Comparison of ENCODE assay signal across 39 cellular contexts in genomic region chr17:67772679-67773078, GRCh38.
"Had no signal": no experiment of that assay in that cellular context is flagged by ENCODE, and none has a peak within 500 bp of the region (broad histone marks: within the 10 kb centered on the region; RNA-seq: fewer than 3 reads in every experiment).

No MANE protein-coding gene starts in this region.

- ATAC-seq: activated CD4-positive, alpha-beta T cell treated with anti-CD3 and anti-CD28 coated beads for 36 hours; activated CD4-positive, CD25-positive, alpha-beta regulatory T cell treated with anti-CD3 and anti-CD28 coated beads, Interleukin-2, amount 50 U/mL, for 24 hours; activated CD8-positive, alpha-beta T cell treated with anti-CD3 and anti-CD28 coated beads for 36 hours; activated naive CD4-positive, alpha-beta T cell treated with anti-CD3 and anti-CD28 coated beads, Interleukin-2, amount 50 U/mL, for 72 hours; activated T-cell treated with anti-CD3 and anti-CD28 coated beads, Interleukin-2, amount 50 U/mL, for 4 hours; activated T-cell treated with anti-CD3 and anti-CD28 coated beads, Interleukin-2, amount 50 U/mL, for 72 hours; activated T-helper 17 cell treated with anti-CD3 and anti-CD28 coated beads, Interleukin-2, amount 50 U/mL, for 72 hours; body of pancreas had no signal

- H3K36me3 ChIP-seq: adrenal gland, brain microvascular endothelial cell, breast epithelium had no signal

- H3K9me3 Mint-ChIP-seq: activated CD4-positive, alpha-beta memory T cell treated with anti-CD3 and anti-CD28 coated beads for 36 hours; activated CD4-positive, alpha-beta T cell treated with anti-CD3 and anti-CD28 coated beads, Interleukin-2, amount 10 ng/mL, durations not matched to agents 7 days and 5 days; activated CD8-positive, alpha-beta T cell treated with anti-CD3 and anti-CD28 coated beads for 36 hours; activated naive CD4-positive, alpha-beta T cell treated with anti-CD3 and anti-CD28 coated beads for 36 hours; activated naive CD4-positive, alpha-beta T cell treated with anti-CD3 and anti-CD28 coated beads, Interleukin-2, amount 50 U/mL, for 72 hours; activated naive CD8-positive, alpha-beta T cell treated with anti-CD3 and anti-CD28 coated beads for 36 hours; activated T-cell treated with anti-CD3 and anti-CD28 coated beads, Interleukin-2, amount 50 U/mL, for 4 hours; activated T-cell treated with anti-CD3 and anti-CD28 coated beads, Interleukin-2, amount 50 U/mL, for 72 hours; activated T-helper 1 cell treated with anti-CD3 and anti-CD28 coated beads, Interleukin-12 subunit alpha, Interleukin-12 subunit beta, Interleukin-2, Interleukin-4 antibody, amounts not matched to agents 30 ng/mL and 10 ng/mL and 1 ng/mL, durations not matched to agents 14 hours and 24 hours and 36 hours; activated T-helper 17 cell treated with anti-CD3 and anti-CD28 coated beads, Interleukin-2, amount 50 U/mL, for 72 hours; central memory CD8-positive, alpha-beta T cell; T-helper 1 cell treated with Interleukin-12 subunit alpha and Interleukin-12 subunit beta and Interleukin-4 antibody, amounts not matched to agents 30 μg/mL and 1 μg/mL, for 36 hours; T-helper 2 cell treated with Interferon-gamma antibody and Interleukin-4, amounts not matched to agents 5 μg/mL and 100 μg/mL, for 36 hours had no signal

- H3K27ac Mint-ChIP-seq: activated CD4-positive, alpha-beta memory T cell treated with anti-CD3 and anti-CD28 coated beads for 36 hours; activated CD4-positive, alpha-beta T cell treated with anti-CD3 and anti-CD28 coated beads for 36 hours; activated CD4-positive, alpha-beta T cell treated with anti-CD3 and anti-CD28 coated beads, Interleukin-2, amount 10 ng/mL, durations not matched to agents 7 days and 5 days; activated CD8-positive, alpha-beta T cell treated with anti-CD3 and anti-CD28 coated beads for 36 hours; activated naive CD4-positive, alpha-beta T cell treated with anti-CD3 and anti-CD28 coated beads for 36 hours; activated naive CD4-positive, alpha-beta T cell treated with anti-CD3 and anti-CD28 coated beads, Interleukin-2, amount 50 U/mL, for 72 hours; activated naive CD8-positive, alpha-beta T cell treated with anti-CD3 and anti-CD28 coated beads for 36 hours; activated T-cell treated with anti-CD3 and anti-CD28 coated beads, Interleukin-2, amount 50 U/mL, for 72 hours; activated T-helper 1 cell treated with anti-CD3 and anti-CD28 coated beads, Interleukin-12 subunit alpha, Interleukin-12 subunit beta, Interleukin-2, Interleukin-4 antibody, amounts not matched to agents 30 ng/mL and 10 ng/mL and 1 ng/mL, durations not matched to agents 14 hours and 24 hours and 36 hours; activated T-helper 17 cell treated with anti-CD3 and anti-CD28 coated beads, Interleukin-2, amount 50 U/mL, for 72 hours; T-helper 1 cell treated with Interleukin-12 subunit alpha and Interleukin-12 subunit beta and Interleukin-4 antibody, amounts not matched to agents 30 μg/mL and 1 μg/mL, for 36 hours; T-helper 2 cell treated with Interferon-gamma antibody and Interleukin-4, amounts not matched to agents 5 μg/mL and 100 μg/mL, for 36 hours had no signal

- H3K36me3 Mint-ChIP-seq: activated CD4-positive, alpha-beta memory T cell treated with anti-CD3 and anti-CD28 coated beads for 36 hours; activated naive CD4-positive, alpha-beta T cell treated with anti-CD3 and anti-CD28 coated beads, Interleukin-2, amount 50 U/mL, for 72 hours; activated naive CD8-positive, alpha-beta T cell treated with anti-CD3 and anti-CD28 coated beads for 36 hours had no signal

- H3K4me3 Mint-ChIP-seq: activated CD4-positive, alpha-beta memory T cell treated with anti-CD3 and anti-CD28 coated beads for 36 hours; activated CD4-positive, alpha-beta T cell treated with anti-CD3 and anti-CD28 coated beads for 36 hours; activated CD4-positive, alpha-beta T cell treated with anti-CD3 and anti-CD28 coated beads, Interleukin-2, amount 10 ng/mL, durations not matched to agents 7 days and 5 days; activated CD8-positive, alpha-beta T cell treated with anti-CD3 and anti-CD28 coated beads for 36 hours; activated naive CD4-positive, alpha-beta T cell treated with anti-CD3 and anti-CD28 coated beads for 36 hours; activated naive CD8-positive, alpha-beta T cell treated with anti-CD3 and anti-CD28 coated beads for 36 hours; activated T-cell treated with anti-CD3 and anti-CD28 coated beads, Interleukin-2, amount 50 U/mL, for 4 hours; activated T-cell treated with anti-CD3 and anti-CD28 coated beads, Interleukin-2, amount 50 U/mL, for 72 hours; activated T-helper 1 cell treated with anti-CD3 and anti-CD28 coated beads, Interleukin-12 subunit alpha, Interleukin-12 subunit beta, Interleukin-2, Interleukin-4 antibody, amounts not matched to agents 30 ng/mL and 10 ng/mL and 1 ng/mL, durations not matched to agents 14 hours and 24 hours and 36 hours; activated T-helper 17 cell treated with anti-CD3 and anti-CD28 coated beads, Interleukin-2, amount 50 U/mL, for 72 hours; central memory CD8-positive, alpha-beta T cell; T-helper 1 cell treated with Interleukin-12 subunit alpha and Interleukin-12 subunit beta and Interleukin-4 antibody, amounts not matched to agents 30 μg/mL and 1 μg/mL, for 36 hours; T-helper 2 cell treated with Interferon-gamma antibody and Interleukin-4, amounts not matched to agents 5 μg/mL and 100 μg/mL, for 36 hours had no signal

- H3K27ac ChIP-seq: adrenal gland, body of pancreas, brain microvascular endothelial cell, breast epithelium, VCaP had no signal

- H3K4me3 ChIP-seq: adrenal gland, body of pancreas, breast epithelium had no signal

- H3K4me1 ChIP-seq: adrenal gland, body of pancreas, breast epithelium had no signal

- FAIRE-seq: astrocyte, TTC549 had no signal

- H3K27me3 Mint-ChIP-seq: activated CD4-positive, alpha-beta T cell treated with anti-CD3 and anti-CD28 coated beads for 36 hours; activated CD4-positive, alpha-beta T cell treated with anti-CD3 and anti-CD28 coated beads, Interleukin-2, amount 10 ng/mL, durations not matched to agents 7 days and 5 days; activated CD8-positive, alpha-beta T cell treated with anti-CD3 and anti-CD28 coated beads for 36 hours; activated naive CD8-positive, alpha-beta T cell treated with anti-CD3 and anti-CD28 coated beads for 36 hours; central memory CD8-positive, alpha-beta T cell had no signal

- H3K9me3 ChIP-seq: adrenal gland, body of pancreas, breast epithelium had no signal

- H3K27me3 ChIP-seq: adrenal gland, body of pancreas, brain microvascular endothelial cell, breast epithelium had no signal

- DNase-seq: activated CD4-positive, alpha-beta memory T cell treated with anti-CD3 and anti-CD28 coated beads for 36 hours; activated CD4-positive, alpha-beta T cell treated with anti-CD3 and anti-CD28 coated beads for 1 hour; activated CD4-positive, alpha-beta T cell treated with anti-CD3 and anti-CD28 coated beads for 36 hours; activated CD4-positive, alpha-beta T cell treated with anti-CD3 and anti-CD28 coated beads for 48 hours; activated CD4-positive, alpha-beta T cell treated with anti-CD3 and anti-CD28 coated beads, Interleukin-2, amount 10 ng/mL, durations not matched to agents 7 days and 5 days; activated CD4-positive, CD25-positive, alpha-beta regulatory T cell; activated CD8-positive, alpha-beta memory T cell treated with anti-CD3 and anti-CD28 coated beads, Interleukin-2, amount 50 U/mL, for 4 hours; activated CD8-positive, alpha-beta T cell treated with anti-CD3 and anti-CD28 coated beads for 36 hours; activated effector memory CD4-positive, alpha-beta T cell treated with anti-CD3 and anti-CD28 coated beads, Interleukin-2, amount 50 U/mL, for 16 hours; activated gamma-delta T cell treated with Interleukin-2 at 50 U/mL for 16 hours; activated naive CD4-positive, alpha-beta T cell; activated naive CD4-positive, alpha-beta T cell treated with anti-CD3 and anti-CD28 coated beads for 36 hours; activated naive CD4-positive, alpha-beta T cell treated with anti-CD3 and anti-CD28 coated beads, Interleukin-2, amount 50 U/mL, for 16 hours; activated naive CD8-positive, alpha-beta T cell treated with anti-CD3 and anti-CD28 coated beads for 36 hours; activated T-cell treated with anti-CD3 and anti-CD28 coated beads for 4 hours; activated T-cell treated with anti-CD3 and anti-CD28 coated beads, Interleukin-2, amount 50 U/mL, for 1 hour; activated T-cell treated with anti-CD3 and anti-CD28 coated beads, Interleukin-2, amount 50 U/mL, for 4 hours; activated T-cell treated with anti-CD3 and anti-CD28 coated beads, Interleukin-2, amount 50 U/mL, for 72 hours; adrenal gland; amniotic stem cell; aorta; body of pancreas; brain microvascular endothelial cell; caudate nucleus; cerebellar nuclear complex; T-helper 1 cell; T-helper 2 cell; T-helper 9 cell had no signal

- H3K4me1 Mint-ChIP-seq: activated CD4-positive, alpha-beta T cell treated with anti-CD3 and anti-CD28 coated beads for 36 hours; activated CD4-positive, alpha-beta T cell treated with anti-CD3 and anti-CD28 coated beads, Interleukin-2, amount 10 ng/mL, durations not matched to agents 7 days and 5 days; activated naive CD8-positive, alpha-beta T cell treated with anti-CD3 and anti-CD28 coated beads for 36 hours; activated T-helper 17 cell treated with anti-CD3 and anti-CD28 coated beads, Interleukin-2, amount 50 U/mL, for 72 hours; central memory CD8-positive, alpha-beta T cell had no signal
